In the genomic region with DNA sequence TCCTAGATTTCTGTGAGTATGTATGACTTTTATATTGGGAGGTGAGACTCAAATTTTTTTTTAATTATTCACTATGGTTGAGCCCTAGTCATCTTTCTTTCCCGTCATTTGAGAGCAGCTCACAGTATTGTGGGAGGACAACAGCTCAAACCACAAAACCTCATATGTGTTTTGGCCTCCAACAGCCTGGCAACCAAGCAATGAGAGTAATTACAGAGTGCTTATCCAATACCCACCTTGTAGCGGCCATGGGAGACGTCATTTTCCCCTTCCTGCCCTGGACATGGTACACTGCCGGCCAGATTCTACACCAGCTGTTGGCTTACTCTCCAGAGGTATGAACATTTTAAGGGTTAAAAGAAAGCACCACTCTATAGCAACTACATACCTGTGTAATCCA, we compare ENCODE assay signal across 15 cellular contexts. TPM values are rescaled to one million over a fixed set of nuclear protein-coding genes. Genes with fewer than 3 reads are reported as not detected.
DNase-seq lines count a peak whose midpoint lies in the region; ATAC-seq, FAIRE-seq and TF ChIP-seq lines count a peak whose summit lies in the region.
"Had no signal": no experiment of that assay in that cellular context is flagged by ENCODE, and none has a peak within 500 bp of the region (broad histone marks: within the 10 kb centered on the region; RNA-seq: fewer than 3 reads in every experiment).

No MANE protein-coding gene starts in this region.

- H3K79me2 ChIP-seq in GM23248 (ENCODE audit: insufficient read depth) (no peaks in the 10 kb centered on the region), osteoblast (ENCODE audit: insufficient read depth, low read length) (peaks cover 36% of the 10 kb centered on the region)

- no peak overlapping the region for H3K9ac ChIP-seq in GM23248

- no peaks in the 10 kb centered on the region for H3K9me3 ChIP-seq in GM23248 (ENCODE audit: low read depth)
- no peaks in the 10 kb centered on the region for H3K9me3 ChIP-seq in osteoblast (ENCODE audit: low read depth, low read length)
- no peaks in the 10 kb centered on the region for H3K9me3 ChIP-seq in ascending aorta
- H3K9me3 ChIP-seq: adrenal gland had no signal

- 64 to 66% methylated on average over 4 of the region's 4 CpGs for WGBS in GM23248 (ENCODE audit: low coverage in 1 of 2, low lambda C conversion rate in 2 of 2, missing lambda C conversion rate in 2 of 2), 2 experiments

- H2AFZ ChIP-seq in GM23248 (no peak overlapping the region), osteoblast (ENCODE audit: low read length) (peak overlapping the region; percentile 34)

- no peak for ATAC-seq in GM18519 (IDR thresholded peaks at IDR 0.05; ENCODE audit: low FRiP score, unreplicated experiment)
- ATAC-seq: naive thymus-derived CD8-positive, alpha-beta T cell had no signal

- in situ Hi-C loops in GM23248 (cut with MboI): no loop called here

- H3K27ac ChIP-seq in GM23248 (peak overlapping the region; percentile 25; the same call in 1 of the 2 replicates), osteoblast (ENCODE audit: low read depth, low read length) (peak overlapping the region; percentile 67), ascending aorta (no peak overlapping the region)
- H3K27ac ChIP-seq: adrenal gland had no signal

- intact Hi-C loops in ascending aorta (cut with DNase I): no loop called here

- TF ChIP-seq CTCF in bronchial epithelial cell (IDR thresholded peaks at IDR 0.05; ENCODE audit: insufficient read depth, low read length, severe bottlenecking): no peak
- TF ChIP-seq CTCF in osteoblast (IDR thresholded peaks at IDR 0.05; ENCODE audit: extremely low read depth, low read depth, low read length): no peak
- TF ChIP-seq CTCF in ascending aorta (IDR thresholded peaks at IDR 0.05): no peak

- H3K36me3 ChIP-seq in GM23248 (ENCODE audit: low read depth) (no peaks in the 10 kb centered on the region), bronchial epithelial cell (ENCODE audit: control insufficient read depth, insufficient read depth, low read length) (no peaks in the 10 kb centered on the region), osteoblast (ENCODE audit: insufficient read depth, low read length) (no peaks in the 10 kb centered on the region), ascending aorta (no peaks in the 10 kb centered on the region)
- H3K36me3 ChIP-seq: adrenal gland had no signal

- no peaks in the 10 kb centered on the region for H3K9me2 ChIP-seq in GM23248 (ENCODE audit: insufficient read depth)

- peaks cover 13% of the 10 kb centered on the region for H3K4me1 ChIP-seq in GM23248 (ENCODE audit: insufficient read depth)
- peaks cover 27% of the 10 kb centered on the region for H3K4me1 ChIP-seq in osteoblast (ENCODE audit: insufficient read depth, low read length)
- peaks cover 0 to 5% of the 10 kb centered on the region in 2 donors for H3K4me1 ChIP-seq in ascending aorta

- H3F3A ChIP-seq in GM23248 (ENCODE audit: insufficient read depth): no peaks in the 10 kb centered on the region

- FAIRE-seq in bronchial epithelial cell (lab: Jason Lieb, UNC) (no peak), GM19239 (lab: Jason Lieb, UNC) (no peak)

- H4K20me1 ChIP-seq in GM23248 (ENCODE audit: insufficient read depth) (no peaks in the 10 kb centered on the region), osteoblast (ENCODE audit: insufficient read depth, low read length) (no peaks in the 10 kb centered on the region)

- H3K27me3 ChIP-seq in GM23248 (replicated peaks; ENCODE audit: insufficient read depth): no peaks in the 10 kb centered on the region
- H3K27me3 ChIP-seq in bronchial epithelial cell (ENCODE audit: control insufficient read depth, insufficient read depth, low read length): no peaks in the 10 kb centered on the region
- H3K27me3 ChIP-seq in osteoblast (ENCODE audit: insufficient read depth, low read length): no peaks in the 10 kb centered on the region
- no peaks in the 10 kb centered on the region for H3K27me3 ChIP-seq in ascending aorta
- H3K27me3 ChIP-seq: adrenal gland had no signal

- DNase-seq in GM23248 (peak; percentile 84), NCI-H2081 (lab: John Stamatoyannopoulos, UW) (peak; percentile 43 to 78), bronchial epithelial cell (ENCODE audit: low read depth) (peak; percentile 88), osteoblast (ENCODE audit: insufficient read length, low spot score, missing footprints) (peak; percentile 49), GM19239 (ENCODE audit: insufficient read length, low spot score) (no peak), ascending aorta (ENCODE audit: low spot score in 2 of 2) (no peak)
- DNase-seq in activated T-cell treated with anti-CD3 and anti-CD28 coated beads, Interleukin-2, amount 50 U/mL, for 1 hour: no peak
- DNase-seq: activated CD4-positive, alpha-beta T cell treated with anti-CD3 and anti-CD28 coated beads, Interleukin-2, amount 50 U/mL, for 48 hours; adrenal gland; naive thymus-derived CD8-positive, alpha-beta T cell; NCI-H1105 treated with DMSO at 0.1 percent for 48 hours; Right ventricle myocardium superior; stimulated activated CD4-positive, alpha-beta T cell treated with anti-CD3 and anti-CD28 coated beads, Interleukin-15, amount 100 ng/mL, for 24 hours; substantia nigra had no signal

- H3K4me3 ChIP-seq in GM23248: no peak overlapping the region
- H3K4me3 ChIP-seq in bronchial epithelial cell (ENCODE audit: low read depth, low read length): no peak overlapping the region
- no peak overlapping the region for H3K4me3 ChIP-seq in osteoblast (ENCODE audit: insufficient read depth, low read length)
- no peak overlapping the region for H3K4me3 ChIP-seq in ascending aorta
- H3K4me3 ChIP-seq: adrenal gland had no signal

- H3K4me2 ChIP-seq in GM23248 (ENCODE audit: unreplicated experiment): no peak overlapping the region
- H3K4me2 ChIP-seq in osteoblast (ENCODE audit: insufficient read depth, low read length): peak overlapping the region; percentile 47

RNA-seq across cellular contexts. Expression of a gene that starts 49.1 kb away (rescaled TPM):
- 3.7 and 5.0 TPM in 2 replicates for total RNA-seq in GM23248 (2014; rRNA removed; shearing (Covaris generic))
- polyA plus RNA-seq in GM23248 (2016; fragmentation: Nextera tagmentation; extraction: Ambion mirVana): 2.0 and 2.1 TPM in 2 replicates
- total RNA-seq in bronchial epithelial cell: 4.5 and 10.1 TPM in 2 replicates
- total RNA-seq in osteoblast: 31.5 and 31.8 TPM in 2 replicates
- 43.5 TPM for total RNA-seq in ascending aorta

RNA-seq across cellular contexts. Expression of a gene that starts 49.4 kb away (rescaled TPM):
- 25.1 and 29.6 TPM in 2 replicates for total RNA-seq in GM23248 (2014; rRNA removed; shearing (Covaris generic))
- polyA plus RNA-seq in GM23248 (2016; fragmentation: Nextera tagmentation; extraction: Ambion mirVana): 10.0 and 11.5 TPM in 2 replicates
- total RNA-seq in bronchial epithelial cell (26.8 and 58.2 TPM in 2 replicates), osteoblast (58.6 and 69.8 TPM in 2 replicates), ascending aorta (0.43 TPM)

Comparison
In these comparisons a context has a peak if more than half of its experiments do, and no peak if none do; other contexts are left out.
1. DNase-seq: peak in GM23248 (single experiment), NCI-H2081 (2 of 2), bronchial epithelial cell (single experiment) and osteoblast (single experiment); none in activated T-cell treated with anti-CD3 and anti-CD28 coated beads, Interleukin-2, amount 50 U/mL, for 1 hour (single experiment), GM19239 (single experiment) and ascending aorta (0 of 2).
2. H3K27ac ChIP-seq: peak in GM23248 (single experiment) and osteoblast (single experiment); none in ascending aorta (0 of 2).
3. RNA of a gene that starts 49.4 kb away (total RNA-seq): 58.6 to 69.8 TPM in osteoblast, 26.8 to 58.2 TPM in bronchial epithelial cell and 25.1 to 29.6 TPM in GM23248; 0.43 TPM in ascending aorta (single experiment); every median in the first group is over 10 times any median in the second.